In genomic region chr17:80263253-80264047, GRCh38 we compare ENCODE assay signal across 1 cellular context.
A peak's percentile ranks its signal among the peaks of the same experiment; 100 is the strongest.
TF ChIP-seq lines count a peak whose summit lies in the region.

No MANE protein-coding gene starts in this region.

TF ChIP-seq in HepG2, 621 proteins besides CTCF, POLR2A, EP300 and RAD21 (continued from another document and continues in another):
- TF ChIP-seq ZNF615 (CRISPR knock-in tag; IDR thresholded peaks at IDR 0.05; ENCODE audit: borderline replicate concordance) (no peak), ZNF124 (CRISPR knock-in tag; IDR thresholded peaks at IDR 0.05) (no peak; the same call in 1 of the 2 replicates), ZNF562 (CRISPR knock-in tag; IDR thresholded peaks at IDR 0.05; ENCODE audit: borderline replicate concordance) (no peak), ZFYVE20 (CRISPR knock-in tag; IDR thresholded peaks at IDR 0.05; ENCODE audit: borderline replicate concordance, low read depth) (no peak), SMAD9 (CRISPR knock-in tag; IDR thresholded peaks at IDR 0.05) (no peak), SIX4 (CRISPR knock-in tag; IDR thresholded peaks at IDR 0.05) (0 out of 2 replicates have a peak, but pooled peaks have one; percentile 31), ZFP62 (CRISPR knock-in tag; IDR thresholded peaks at IDR 0.05) (no peak), CREM (IDR thresholded peaks at IDR 0.05) (no peak), CREM (CRISPR knock-in tag; IDR thresholded peaks at IDR 0.05) (no peak), ZNF770 (CRISPR knock-in tag; IDR thresholded peaks at IDR 0.05) (no peak), HDAC6 (IDR thresholded peaks at IDR 0.05; ENCODE audit: low read depth, low read length) (no peak), ZNF496 (CRISPR knock-in tag; IDR thresholded peaks at IDR 0.05; ENCODE audit: insufficient replicate concordance) (no peak), E2F1 (CRISPR knock-in tag; IDR thresholded peaks at IDR 0.05) (no peak; the same call in 1 of the 2 replicates), RELA (CRISPR knock-in tag; IDR thresholded peaks at IDR 0.05) (no peak), ZBTB2 (CRISPR knock-in tag; IDR thresholded peaks at IDR 0.05; ENCODE audit: low read depth) (no peak), ZNF343 (CRISPR knock-in tag; IDR thresholded peaks at IDR 0.05) (no peak), ZMAT5 (CRISPR knock-in tag; IDR thresholded peaks at IDR 0.05; ENCODE audit: borderline replicate concordance, low read depth) (no peak), ZNF432 (CRISPR knock-in tag; IDR thresholded peaks at IDR 0.05; ENCODE audit: borderline replicate concordance) (no peak), MED1 (CRISPR knock-in tag; IDR thresholded peaks at IDR 0.05) (peak; percentile 43; the same call in 1 of the 2 replicates), ARID4A (CRISPR knock-in tag; IDR thresholded peaks at IDR 0.05; ENCODE audit: borderline replicate concordance) (peak; percentile 87; the same call in 1 of the 2 replicates), POLR2AphosphoS5 (IDR thresholded peaks at IDR 0.05; ENCODE audit: low read depth, low read length) (peak; percentile 98), LCORL (IDR thresholded peaks at IDR 0.05) (peak; percentile 77), LCORL (CRISPR knock-in tag; IDR thresholded peaks at IDR 0.05) (no peak; the same call in 1 of the 2 replicates), KLF12 (CRISPR knock-in tag; IDR thresholded peaks at IDR 0.05; ENCODE audit: borderline replicate concordance) (0 out of 2 replicates have a peak, but pooled peaks have one; percentile 47), ZBTB1 (CRISPR knock-in tag; IDR thresholded peaks at IDR 0.05; ENCODE audit: borderline replicate concordance) (no peak), ZNF350 (CRISPR knock-in tag; IDR thresholded peaks at IDR 0.05; ENCODE audit: borderline replicate concordance, low read depth) (peak; percentile 69), MYC (CRISPR knock-in tag; IDR thresholded peaks at IDR 0.05; ENCODE audit: borderline replicate concordance) (peak; percentile 50), RERE (CRISPR knock-in tag; IDR thresholded peaks at IDR 0.05; ENCODE audit: low read depth) (no peak; the same call in 1 of the 2 replicates), TFE3 (CRISPR knock-in tag; IDR thresholded peaks at IDR 0.05) (peak; percentile 91), ZNF773 (CRISPR knock-in tag; IDR thresholded peaks at IDR 0.05; ENCODE audit: borderline replicate concordance) (0 out of 2 replicates have a peak, but pooled peaks have one; percentile 56), MAX (IDR thresholded peaks at IDR 0.05) (peak; percentile 73), NFE2L2 (IDR thresholded peaks at IDR 0.05; ENCODE audit: low read length) (peak; percentile 9; the same call in 1 of the 2 replicates), ZNF382 (CRISPR knock-in tag; IDR thresholded peaks at IDR 0.05; ENCODE audit: borderline replicate concordance) (no peak), KAT8 (CRISPR knock-in tag; IDR thresholded peaks at IDR 0.05) (peak; percentile 89), ZHX1 (CRISPR knock-in tag; IDR thresholded peaks at IDR 0.05; ENCODE audit: low read depth) (no peak), ARID2 (CRISPR knock-in tag; IDR thresholded peaks at IDR 0.05; ENCODE audit: borderline replicate concordance) (peak; percentile 91), FOXP1 (IDR thresholded peaks at IDR 0.05) (no peak), FOXP1 (CRISPR knock-in tag; IDR thresholded peaks at IDR 0.05) (no peak), CCAR2 (optimal IDR thresholded peaks at IDR 0.05; ENCODE audit: low read depth, low read length) (no peak), ZBTB14 (CRISPR knock-in tag; IDR thresholded peaks at IDR 0.05) (0 out of 2 replicates have a peak, but pooled peaks have one; percentile 14)
